Comparison of ENCODE assay signal across 8 cellular contexts in genomic region chr3:56855856-56856538, GRCh38. TPM values are rescaled to one million over a fixed set of nuclear protein-coding genes. Genes with fewer than 3 reads are reported as not detected.
DNase-seq lines count a peak whose midpoint lies in the region; ATAC-seq and TF ChIP-seq lines count a peak whose summit lies in the region.

No MANE protein-coding gene starts in this region.

- no peaks in the 10 kb centered on the region for H3K27me3 ChIP-seq in OCI-LY1 (ENCODE audit: insufficient read depth, low read length)
- H3K27me3 ChIP-seq in body of pancreas = no peaks in the 10 kb centered on the region
- no peaks in the 10 kb centered on the region for H3K27me3 ChIP-seq in right lobe of liver
- no peaks in the 10 kb centered on the region for H3K27me3 ChIP-seq in uterus

- H3K9me3 ChIP-seq in OCI-LY1 (ENCODE audit: low read length) = no peaks in the 10 kb centered on the region
- H3K9me3 ChIP-seq in body of pancreas = no peaks in the 10 kb centered on the region
- no peaks in the 10 kb centered on the region for H3K9me3 ChIP-seq in right lobe of liver
- H3K9me3 ChIP-seq in uterus = no peaks in the 10 kb centered on the region

- no peak overlapping the region for H2AFZ ChIP-seq in OCI-LY1 (ENCODE audit: low read length)

- peak in 2 of 3 experiments; percentile 0 to 6 for DNase-seq in NCI-H1417 (lab: John Stamatoyannopoulos, UW)
- DNase-seq in NCI-H1417 treated with DMSO at 0.1 percent for 48 hours (lab: John Stamatoyannopoulos, UW) = no peak
- no peak for DNase-seq in body of pancreas
- DNase-seq in right lobe of liver = peak in 1 of 3 donors; percentile 37
- peak; percentile 26 to 35 for DNase-seq in uterus
- DNase-seq in NCI-H345 (lab: John Stamatoyannopoulos, UW) = no peak
- DNase-seq in kidney glomerular epithelial cell (lab: John Stamatoyannopoulos, UW) = no peak

- no peak for TF ChIP-seq POLR2A in body of pancreas (IDR thresholded peaks at IDR 0.05)
- TF ChIP-seq POLR2A in right lobe of liver (IDR thresholded peaks at IDR 0.05) = no peak
- no peak for TF ChIP-seq POLR2A in uterus (IDR thresholded peaks at IDR 0.05)

- H3K27ac ChIP-seq in OCI-LY1 (ENCODE audit: low read depth, low read length, poor library complexity, severe bottlenecking) (no peak overlapping the region), body of pancreas (no peak overlapping the region), right lobe of liver (no peak overlapping the region), uterus (peak overlapping the region; percentile 66 to 78)

- no peaks in the 10 kb centered on the region for H4K20me1 ChIP-seq in OCI-LY1 (ENCODE audit: insufficient read depth, low read length)

- H3F3A ChIP-seq in OCI-LY1 (ENCODE audit: insufficient read depth, low read length) = no peaks in the 10 kb centered on the region

- no peak overlapping the region for H3K4me2 ChIP-seq in OCI-LY1 (ENCODE audit: low read length)

- H3K9me2 ChIP-seq in OCI-LY1 (ENCODE audit: low read depth, low read length) = no peaks in the 10 kb centered on the region

- no peaks in the 10 kb centered on the region for H3K36me3 ChIP-seq in OCI-LY1 (ENCODE audit: insufficient read depth, low read length)
- no peaks in the 10 kb centered on the region for H3K36me3 ChIP-seq in body of pancreas (replicated peaks in 1 of 2; ENCODE audit: insufficient read depth in 1 of 2, low read depth in 2 of 2)
- no peaks in the 10 kb centered on the region for H3K36me3 ChIP-seq in right lobe of liver
- H3K36me3 ChIP-seq in uterus = no peaks in the 10 kb centered on the region

- WGBS in body of pancreas, 2 donors = 68 to 81% methylated on average over 9 of the region's 9 CpGs
- WGBS in right lobe of liver (ENCODE audit: insufficient coverage, low coverage, low lambda C conversion rate, missing lambda C conversion rate) = 55% methylated on average over 9 of the region's 9 CpGs

- no peak overlapping the region for H3K9ac ChIP-seq in OCI-LY1 (ENCODE audit: low read length)

- H3K4me3 ChIP-seq in OCI-LY1 (ENCODE audit: low read depth, low read length, poor library complexity, severe bottlenecking) (no peak overlapping the region), body of pancreas (no peak overlapping the region), right lobe of liver (no peak overlapping the region), uterus (no peak overlapping the region)

- intact Hi-C loops in body of pancreas (cut with DNase I) = no loop called here
- intact Hi-C loops in right lobe of liver (cut with DNase I) = no loop called here
- intact Hi-C loops in uterus (cut with DNase I; ENCODE audit: low total_unique reads) = no loop called here

- peak; percentile 94 for TF ChIP-seq CTCF in OCI-LY1 (IDR thresholded peaks at IDR 0.05; ENCODE audit: low read length)
- peak in 4 of 7 experiments; percentile 5 to 30 (median 14) for TF ChIP-seq CTCF in body of pancreas (IDR thresholded peaks at IDR 0.05)
- peak; percentile 11 to 38 (median 29) for TF ChIP-seq CTCF in right lobe of liver (IDR thresholded peaks at IDR 0.05)
- TF ChIP-seq CTCF in uterus (IDR thresholded peaks at IDR 0.05) = peak; percentile 43 to 48 (median 46)

- H3K79me2 ChIP-seq in OCI-LY1 (ENCODE audit: insufficient read depth, low read length) = no peaks in the 10 kb centered on the region

- ATAC-seq in body of pancreas = no peak
- peak; percentile 43 to 65 (median 56) for ATAC-seq in right lobe of liver

- H3K4me1 ChIP-seq in OCI-LY1 (ENCODE audit: insufficient read depth, low read length, severe bottlenecking) (no peaks in the 10 kb centered on the region), body of pancreas (no peaks in the 10 kb centered on the region), right lobe of liver (no peaks in the 10 kb centered on the region), uterus (no peaks in the 10 kb centered on the region)

RNA-seq across cellular contexts. Expression of gene ARHGEF3, which starts 54.2 kb away (rescaled TPM):
- 10 to 100 TPM; 27.4 to 38.7 TPM for total RNA-seq in body of pancreas
- total RNA-seq in right lobe of liver = 1 to 10 TPM; 1.0 to 2.9 (median 1.6) TPM
- 10 to 100 TPM; 15.9 to 79.4 (median 44.8) TPM for total RNA-seq in uterus

Comparison
In these comparisons a context has a peak if more than half of its experiments do, and no peak if none do; other contexts are left out.
1. DNase-seq: peak in NCI-H1417 (2 of 3) and uterus (2 of 2); none in NCI-H1417 treated with DMSO at 0.1 percent for 48 hours (single experiment), body of pancreas (0 of 4), NCI-H345 (single experiment) and kidney glomerular epithelial cell (single experiment).
2. H3K27ac ChIP-seq: peak in uterus (2 of 2); none in OCI-LY1 (single experiment), body of pancreas (0 of 4) and right lobe of liver (0 of 3).
3. CTCF ChIP-seq: peak in every context shown above with its lines; median percentile 94 in OCI-LY1; 46 in uterus; 29 in right lobe of liver; 14 in body of pancreas.
4. RNA of gene ARHGEF3, which starts 54.2 kb away (total RNA-seq): 15.9 to 79.4 TPM in uterus and 27.4 to 38.7 TPM in body of pancreas; 1.0 to 2.9 TPM in right lobe of liver; every median in the first group is over 4 times any median in the second.